In the genomic region with DNA sequence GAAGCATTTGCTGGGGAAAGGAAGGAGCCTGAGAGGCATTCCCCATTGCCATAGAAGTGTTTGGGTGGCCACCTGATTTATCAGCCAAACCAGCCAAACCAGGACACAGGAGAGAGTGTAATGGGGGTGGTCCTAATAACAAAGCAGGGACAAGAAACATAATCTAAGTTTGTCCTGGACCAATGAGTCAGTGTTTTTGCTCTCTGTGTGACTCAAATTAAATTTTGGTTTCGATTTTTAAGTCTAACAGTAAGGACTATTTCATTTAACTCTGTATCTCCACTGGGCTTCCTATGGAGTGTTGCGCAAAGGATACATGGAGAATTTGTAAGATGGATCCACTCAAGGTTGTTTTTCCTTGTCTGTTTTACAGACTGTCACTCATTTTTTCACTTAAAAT, we compare ENCODE assay signal across 1 cellular context.
TF ChIP-seq lines count a peak whose summit lies in the region.

No MANE protein-coding gene starts in this region.

TF ChIP-seq in HepG2, 621 proteins besides CTCF, POLR2A, EP300 and RAD21:
- TF ChIP-seq, protein P1, sequence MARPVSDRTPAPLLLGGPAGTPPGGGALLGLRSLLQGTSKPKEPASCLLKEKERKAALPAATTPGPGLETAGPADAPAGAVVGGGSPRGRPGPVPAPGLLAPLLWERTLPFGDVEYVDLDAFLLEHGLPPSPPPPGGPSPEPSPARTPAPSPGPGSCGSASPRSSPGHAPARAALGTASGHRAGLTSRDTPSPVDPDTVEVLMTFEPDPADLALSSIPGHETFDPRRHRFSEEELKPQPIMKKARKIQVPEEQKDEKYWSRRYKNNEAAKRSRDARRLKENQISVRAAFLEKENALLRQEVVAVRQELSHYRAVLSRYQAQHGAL (CRISPR knock-in tag; IDR thresholded peaks at IDR 0.05; ENCODE audit: not compliant biosample characterization) = no peak
- no peak for TF ChIP-seq ZNF124 (CRISPR knock-in tag; IDR thresholded peaks at IDR 0.05)
